Comparison of ENCODE assay signal across 10 cellular contexts in the genomic region with DNA sequence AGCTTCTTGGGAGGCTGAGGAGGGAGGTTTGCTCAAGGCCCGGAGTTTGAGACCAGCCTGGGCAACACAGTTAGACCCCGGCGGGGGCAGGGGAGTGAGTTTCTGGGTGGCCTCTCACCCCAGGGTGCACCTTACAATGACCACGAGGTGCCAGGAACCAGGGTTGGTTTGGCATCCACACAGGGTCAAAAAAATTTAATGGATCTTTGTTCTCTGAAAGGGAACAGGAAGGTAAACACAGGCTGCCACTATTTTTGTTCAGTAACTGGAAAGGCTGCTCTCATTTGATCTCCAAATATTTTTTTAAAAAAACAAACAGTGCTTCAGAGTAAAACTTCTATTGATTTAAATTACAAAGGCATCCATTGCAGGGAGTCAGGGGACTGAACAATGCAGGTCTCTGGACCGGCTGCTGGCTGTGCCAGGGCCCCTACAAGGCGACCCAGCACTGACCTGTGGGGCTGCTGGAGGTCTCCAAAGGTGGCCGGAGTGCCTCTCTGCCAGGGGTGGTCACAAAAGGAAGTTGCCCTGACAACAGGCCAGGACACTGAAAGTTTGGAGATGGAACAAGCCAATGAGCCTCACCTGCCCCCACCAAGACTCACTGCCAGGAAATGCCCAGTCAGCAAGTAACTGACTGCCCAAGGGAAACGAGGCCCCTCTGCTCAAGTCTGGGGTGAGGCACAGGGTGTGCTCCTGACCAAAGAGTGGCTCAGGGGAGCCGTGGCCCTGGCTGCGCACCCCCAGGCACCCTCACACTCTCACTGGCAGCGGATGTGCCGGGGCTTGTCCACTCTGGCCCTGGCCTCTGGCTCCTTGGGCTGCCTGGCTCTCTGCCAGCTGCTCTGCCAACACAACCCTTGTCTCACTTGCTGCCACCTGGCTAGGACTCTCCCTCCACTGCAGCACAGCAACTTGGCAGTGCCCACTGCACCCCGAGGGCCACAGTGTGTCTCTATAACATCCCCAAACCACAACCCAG. TPM values are rescaled to one million over a fixed set of nuclear protein-coding genes. Genes with fewer than 3 reads are reported as not detected.
DNase-seq lines count a peak whose midpoint lies in the region; ATAC-seq, FAIRE-seq and TF ChIP-seq lines count a peak whose summit lies in the region.
"Had no signal": no experiment of that assay in that cellular context is flagged by ENCODE, and none has a peak within 500 bp of the region (broad histone marks: within the 10 kb centered on the region; RNA-seq: fewer than 3 reads in every experiment).

No MANE protein-coding gene starts in this region.

- H3K27ac ChIP-seq in muscle layer of duodenum (ENCODE audit: low read length) (peak overlapping the region; percentile 21), vagina (peak overlapping the region; percentile 66)
- no peak overlapping the region for H3K27ac ChIP-seq in effector memory CD4-positive, alpha-beta T cell (ENCODE audit: insufficient read depth, low read length, poor library complexity, severe bottlenecking)
- H3K27ac ChIP-seq: cardiac muscle cell had no signal

- FAIRE-seq in GM19239 (lab: Jason Lieb, UNC): no peak

- TF ChIP-seq CTCF in vagina (IDR thresholded peaks at IDR 0.05): no peak

- no peaks in the 10 kb centered on the region for H3K27me3 ChIP-seq in muscle layer of duodenum (ENCODE audit: low read depth, low read length)
- H3K27me3 ChIP-seq in vagina: no peaks in the 10 kb centered on the region
- H3K27me3 ChIP-seq in effector memory CD4-positive, alpha-beta T cell (replicated peaks; ENCODE audit: control insufficient read depth, insufficient read depth, low read length, poor library complexity, severe bottlenecking): no peaks in the 10 kb centered on the region
- H3K27me3 ChIP-seq: cardiac muscle cell had no signal

- H3K4me3 ChIP-seq in muscle layer of duodenum (ENCODE audit: low read depth in 1 of 2, low read length in 2 of 2) (no peak overlapping the region), vagina (no peak overlapping the region)
- no peak overlapping the region for H3K4me3 ChIP-seq in effector memory CD4-positive, alpha-beta T cell (ENCODE audit: insufficient read depth, low read depth, low read length, poor library complexity, severe bottlenecking)
- H3K4me3 ChIP-seq: cardiac muscle cell had no signal

- H3K9me3 ChIP-seq in muscle layer of duodenum (ENCODE audit: control insufficient read depth in 1 of 2, low read length in 2 of 2) (no peaks in the 10 kb centered on the region), vagina (no peaks in the 10 kb centered on the region)
- H3K9me3 ChIP-seq in effector memory CD4-positive, alpha-beta T cell (ENCODE audit: control insufficient read depth, low read length): no peaks in the 10 kb centered on the region

- DNase-seq in activated T-cell treated with anti-CD3 and anti-CD28 coated beads, Interleukin-2, amount 50 U/mL, for 72 hours: no peak
- DNase-seq in activated T-cell treated with anti-CD3 and anti-CD28 coated beads, Interleukin-2, amount 50 U/mL, for 1 hour: no peak
- DNase-seq in dermis microvascular lymphatic vessel endothelial cell (ENCODE audit: low read depth in 2 of 2) (peak; percentile 76 to 85), vagina (ENCODE audit: extremely low spot score in 2 of 2) (peak in 1 of 2 donors; percentile 84), GM19239 (ENCODE audit: insufficient read length, low spot score) (no peak), inferior parietal cortex (ENCODE audit: extremely low spot score) (no peak)
- DNase-seq in effector memory CD4-positive, alpha-beta T cell: no peak

- no peaks in the 10 kb centered on the region for H3K27me3 Mint-ChIP-seq in activated T-cell treated with anti-CD3 and anti-CD28 coated beads, Interleukin-2, amount 50 U/mL, for 72 hours (ENCODE audit: low read depth)
- H3K27me3 Mint-ChIP-seq: naive thymus-derived CD4-positive, alpha-beta T cell had no signal

- H3K27ac Mint-ChIP-seq in activated T-cell treated with anti-CD3 and anti-CD28 coated beads, Interleukin-2, amount 50 U/mL, for 72 hours: peak overlapping the region; percentile 28
- H3K27ac Mint-ChIP-seq: naive thymus-derived CD4-positive, alpha-beta T cell had no signal

- H3K9me3 Mint-ChIP-seq in activated T-cell treated with anti-CD3 and anti-CD28 coated beads, Interleukin-2, amount 50 U/mL, for 72 hours: no peaks in the 10 kb centered on the region
- H3K9me3 Mint-ChIP-seq: naive thymus-derived CD4-positive, alpha-beta T cell had no signal

- no peak for TF ChIP-seq POLR2A in vagina (IDR thresholded peaks at IDR 0.05)

- no peak for ATAC-seq in activated T-cell treated with anti-CD3 and anti-CD28 coated beads, Interleukin-2, amount 50 U/mL, for 72 hours (replicated peaks in 1 of 2)
- ATAC-seq: naive thymus-derived CD4-positive, alpha-beta T cell had no signal

- no peaks in the 10 kb centered on the region for H3K4me1 Mint-ChIP-seq in activated T-cell treated with anti-CD3 and anti-CD28 coated beads, Interleukin-2, amount 50 U/mL, for 72 hours (ENCODE audit: low read depth)

- H3K4me1 ChIP-seq in muscle layer of duodenum (ENCODE audit: control insufficient read depth in 1 of 2, insufficient read depth in 2 of 2, low read length in 2 of 2) (peaks cover 0 to 4% of the 10 kb centered on the region in 2 donors), vagina (peaks cover 12% of the 10 kb centered on the region)
- H3K4me1 ChIP-seq in effector memory CD4-positive, alpha-beta T cell (ENCODE audit: control insufficient read depth, insufficient read depth, low read length, poor library complexity, severe bottlenecking): no peaks in the 10 kb centered on the region

- H3K36me3 ChIP-seq in muscle layer of duodenum (ENCODE audit: control insufficient read depth in 1 of 2, insufficient read depth in 2 of 2, low read length in 2 of 2): peaks cover 46 to 64% of the 10 kb centered on the region in 2 donors
- H3K36me3 ChIP-seq in vagina: peaks cover 0 to 44% of the 10 kb centered on the region in 2 donors
- peaks cover 56% of the 10 kb centered on the region for H3K36me3 ChIP-seq in effector memory CD4-positive, alpha-beta T cell (ENCODE audit: control insufficient read depth, insufficient read depth, low read length)

- H3K4me3 Mint-ChIP-seq in activated T-cell treated with anti-CD3 and anti-CD28 coated beads, Interleukin-2, amount 50 U/mL, for 72 hours: no peak overlapping the region
- H3K4me3 Mint-ChIP-seq: naive thymus-derived CD4-positive, alpha-beta T cell had no signal

- H3K36me3 Mint-ChIP-seq in activated T-cell treated with anti-CD3 and anti-CD28 coated beads, Interleukin-2, amount 50 U/mL, for 72 hours (ENCODE audit: insufficient read depth in 2 of 2): peaks cover 0 to 5% of the 10 kb centered on the region in 2 donors

- intact Hi-C loops in vagina (cut with DNase I): no loop called here

RNA-seq across cellular contexts. Expression of gene ARFGAP3, which starts 51.8 kb away (rescaled TPM):
- 10 to 100 TPM; 38.0 to 46.3 TPM for total RNA-seq in activated T-cell treated with anti-CD3 and anti-CD28 coated beads, Interleukin-2, amount 50 U/mL, for 72 hours
- total RNA-seq in dermis microvascular lymphatic vessel endothelial cell: 58.4 and 58.5 TPM in 2 replicates
- 28.0 TPM for total RNA-seq in vagina

Comparison
In these comparisons a context has a peak if more than half of its experiments do, and no peak if none do; other contexts are left out.
1. DNase-seq: peak in dermis microvascular lymphatic vessel endothelial cell (2 of 2); none in activated T-cell treated with anti-CD3 and anti-CD28 coated beads, Interleukin-2, amount 50 U/mL, for 72 hours (0 of 2), activated T-cell treated with anti-CD3 and anti-CD28 coated beads, Interleukin-2, amount 50 U/mL, for 1 hour (single experiment), effector memory CD4-positive, alpha-beta T cell (0 of 3), GM19239 (single experiment) and inferior parietal cortex (single experiment).